ENCODE assay signal across 16 cellular contexts in genomic region chr1:161122967-161123366, GRCh38. TPM values are rescaled to one million over a fixed set of nuclear protein-coding genes. Genes with fewer than 3 reads are reported as not detected.
"Had no signal": no experiment of that assay in that cellular context is flagged by ENCODE, and none has a peak within 500 bp of the region (broad histone marks: within the 10 kb centered on the region; RNA-seq: fewer than 3 reads in every experiment).

No MANE protein-coding gene starts in this region.

- H3K9me3 Mint-ChIP-seq: activated T-helper 2 cell treated with anti-CD3 and anti-CD28 coated beads, Interferon-gamma antibody, Interleukin-2, Interleukin-4, amounts not matched to agents 10 μg/mL and 5 μg/mL and 100 μg/mL, durations not matched to agents 14 hours and 24 hours and 36 hours; brain; neural progenitor cell had no signal

- H3K27ac Mint-ChIP-seq: activated T-helper 2 cell treated with anti-CD3 and anti-CD28 coated beads, Interferon-gamma antibody, Interleukin-2, Interleukin-4, amounts not matched to agents 10 μg/mL and 5 μg/mL and 100 μg/mL, durations not matched to agents 14 hours and 24 hours and 36 hours; neural progenitor cell had no signal

- ATAC-seq: gastroesophageal sphincter, heart right ventricle, pancreas had no signal

- DNase-seq: activated CD4-positive, alpha-beta T cell treated with anti-CD3 and anti-CD28 coated beads, Interleukin-2, amount 50 U/mL, for 48 hours; activated CD4-positive, CD25-positive, alpha-beta regulatory T cell treated with anti-CD3 and anti-CD28 coated beads, Interleukin-2, amount 50 U/mL, for 72 hours; activated CD8-positive, alpha-beta memory T cell treated with anti-CD3 and anti-CD28 coated beads, Interleukin-2, amount 50 U/mL, for 48 hours; activated naive CD4-positive, alpha-beta T cell treated with anti-CD3 and anti-CD28 coated beads, Interleukin-2, amount 50 U/mL, for 16 hours; erythroblast; heart right ventricle; midbrain; pancreas; sigmoid colon; spleen; T-helper 9 cell; thyroid gland had no signal

- H3K4me3 Mint-ChIP-seq: neural progenitor cell had no signal

RNA-seq across cellular contexts. Expression of gene KLHDC9, which starts 24.8 kb away (rescaled TPM):
- total RNA-seq: activated T-helper 2 cell treated with anti-CD3 and anti-CD28 coated beads, Interferon-gamma antibody, Interleukin-2, Interleukin-4, amounts not matched to agents 10 μg/mL and 5 μg/mL and 100 μg/mL, durations not matched to agents 14 hours and 24 hours and 36 hours had no signal
